In the genomic region with DNA sequence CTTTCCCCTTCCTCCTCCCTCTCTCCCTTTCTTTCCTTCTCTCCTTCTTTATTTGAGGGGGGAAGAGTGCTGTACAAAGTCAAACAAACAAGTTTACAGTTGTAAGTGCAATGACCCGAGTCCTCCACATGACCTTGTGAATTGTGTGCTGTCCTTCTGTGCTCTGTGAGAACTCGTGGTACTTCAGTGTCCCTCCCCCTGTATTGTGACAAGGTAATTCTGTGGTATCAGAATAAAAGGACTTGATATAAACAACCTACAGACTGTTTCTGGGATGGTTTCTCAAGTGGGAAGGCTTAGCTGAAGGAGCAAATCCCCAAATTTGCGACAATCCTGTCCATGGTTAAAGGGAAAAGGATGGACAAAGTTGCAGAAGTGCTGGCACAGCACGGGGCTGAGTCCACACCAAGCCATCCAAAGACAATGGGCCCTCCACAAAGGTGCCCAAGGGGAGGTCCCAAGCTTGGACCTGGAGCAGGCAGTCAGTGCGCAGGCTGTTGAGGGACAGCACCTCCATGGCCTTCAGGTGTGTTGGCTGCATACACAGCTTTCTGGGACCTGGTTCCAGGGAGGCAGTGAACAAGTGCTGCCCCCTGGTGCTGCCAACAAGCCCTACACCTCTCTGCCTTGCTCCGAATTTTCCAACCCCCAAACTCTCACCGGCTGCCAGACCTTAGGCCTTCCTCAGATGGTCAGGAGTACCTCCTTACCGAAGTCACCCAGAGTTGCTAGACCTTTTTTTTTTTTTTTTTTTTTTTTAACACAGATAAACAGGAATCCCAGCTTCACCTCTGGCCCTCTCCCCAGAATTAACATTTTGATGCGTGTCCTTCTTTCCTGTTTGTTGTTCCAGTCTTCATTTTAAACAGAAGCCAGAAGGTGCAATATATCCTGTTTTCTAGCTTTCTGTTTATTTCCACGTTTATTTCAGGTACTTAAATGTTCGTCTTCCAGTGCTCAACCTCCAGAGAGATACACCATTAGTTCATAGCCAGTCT, we compare ENCODE assay signal across 1 cellular context.
TF ChIP-seq lines count a peak whose summit lies in the region.

No MANE protein-coding gene starts in this region.

TF ChIP-seq in HepG2, 621 proteins besides CTCF, POLR2A, EP300 and RAD21 (continued from another document and continues in another):
- TF ChIP-seq SOX13 (IDR thresholded peaks at IDR 0.05): no peak
- peak in 1 of 2 experiments; percentile 80; a peak in 2 of 4 replicates for TF ChIP-seq SOX13 (CRISPR knock-in tag; conservative IDR thresholded peaks at IDR 0.05 in 1 of 2, IDR thresholded peaks at IDR 0.05 in 1 of 2)
- no peak for TF ChIP-seq ZNF749 (CRISPR knock-in tag; IDR thresholded peaks at IDR 0.05; ENCODE audit: borderline replicate concordance)
- TF ChIP-seq ZFY (CRISPR knock-in tag; IDR thresholded peaks at IDR 0.05): peak; percentile 52
- TF ChIP-seq ZNF253 (CRISPR knock-in tag; IDR thresholded peaks at IDR 0.05; ENCODE audit: borderline replicate concordance): no peak
- no peak for TF ChIP-seq ZNF510 (CRISPR knock-in tag; IDR thresholded peaks at IDR 0.05; ENCODE audit: low read depth)
- no peak for TF ChIP-seq IRX3 (CRISPR knock-in tag; IDR thresholded peaks at IDR 0.05; ENCODE audit: borderline replicate concordance, low read depth)
- no peak for TF ChIP-seq REXO4 (CRISPR knock-in tag; IDR thresholded peaks at IDR 0.05; ENCODE audit: borderline replicate concordance)
- TF ChIP-seq FOXC1 (CRISPR knock-in tag; IDR thresholded peaks at IDR 0.05; ENCODE audit: borderline replicate concordance): no peak
- no peak for TF ChIP-seq MED8 (CRISPR knock-in tag; IDR thresholded peaks at IDR 0.05; ENCODE audit: insufficient replicate concordance)
- 0 out of 2 replicates have a peak, but pooled peaks have one; percentile 53 for TF ChIP-seq ZSCAN31 (CRISPR knock-in tag; IDR thresholded peaks at IDR 0.05; ENCODE audit: low read depth)
- no peak for TF ChIP-seq PHF20 (CRISPR knock-in tag; IDR thresholded peaks at IDR 0.05)
- TF ChIP-seq TARDBP (CRISPR knock-in tag; IDR thresholded peaks at IDR 0.05): peak; percentile 64
- no peak for TF ChIP-seq ZNF607 (CRISPR knock-in tag; IDR thresholded peaks at IDR 0.05; ENCODE audit: borderline replicate concordance)
- TF ChIP-seq, protein P1, sequence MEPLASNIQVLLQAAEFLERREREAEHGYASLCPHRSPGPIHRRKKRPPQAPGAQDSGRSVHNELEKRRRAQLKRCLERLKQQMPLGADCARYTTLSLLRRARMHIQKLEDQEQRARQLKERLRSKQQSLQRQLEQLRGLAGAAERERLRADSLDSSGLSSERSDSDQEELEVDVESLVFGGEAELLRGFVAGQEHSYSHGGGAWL (CRISPR knock-in tag; IDR thresholded peaks at IDR 0.05): peak; percentile 45; the same call in 1 of the 2 replicates
- no peak for TF ChIP-seq SIX4 (CRISPR knock-in tag; IDR thresholded peaks at IDR 0.05)
- no peak for TF ChIP-seq GTF2F1 (IDR thresholded peaks at IDR 0.05; ENCODE audit: low read length)
- TF ChIP-seq ZNF160 (CRISPR knock-in tag; IDR thresholded peaks at IDR 0.05): no peak
- TF ChIP-seq ZNF329 (CRISPR knock-in tag; IDR thresholded peaks at IDR 0.05; ENCODE audit: low read depth): no peak
- TF ChIP-seq IRF1 (CRISPR knock-in tag; IDR thresholded peaks at IDR 0.05; ENCODE audit: low read depth): no peak
- TF ChIP-seq POLR2AphosphoS5 (IDR thresholded peaks at IDR 0.05; ENCODE audit: low read depth, low read length): no peak; the same call in 1 of the 2 replicates
- no peak for TF ChIP-seq ZMYM2 (CRISPR knock-in tag; IDR thresholded peaks at IDR 0.05)
- TF ChIP-seq DRAP1 (CRISPR knock-in tag; IDR thresholded peaks at IDR 0.05): 0 out of 2 replicates have a peak, but pooled peaks have one; percentile 11
- TF ChIP-seq JUND (CRISPR knock-in tag; IDR thresholded peaks at IDR 0.05): 0 out of 2 replicates have a peak, but pooled peaks have one; percentile 20
- TF ChIP-seq ZNF557 (CRISPR knock-in tag; IDR thresholded peaks at IDR 0.05): no peak
- TF ChIP-seq, protein P2, sequence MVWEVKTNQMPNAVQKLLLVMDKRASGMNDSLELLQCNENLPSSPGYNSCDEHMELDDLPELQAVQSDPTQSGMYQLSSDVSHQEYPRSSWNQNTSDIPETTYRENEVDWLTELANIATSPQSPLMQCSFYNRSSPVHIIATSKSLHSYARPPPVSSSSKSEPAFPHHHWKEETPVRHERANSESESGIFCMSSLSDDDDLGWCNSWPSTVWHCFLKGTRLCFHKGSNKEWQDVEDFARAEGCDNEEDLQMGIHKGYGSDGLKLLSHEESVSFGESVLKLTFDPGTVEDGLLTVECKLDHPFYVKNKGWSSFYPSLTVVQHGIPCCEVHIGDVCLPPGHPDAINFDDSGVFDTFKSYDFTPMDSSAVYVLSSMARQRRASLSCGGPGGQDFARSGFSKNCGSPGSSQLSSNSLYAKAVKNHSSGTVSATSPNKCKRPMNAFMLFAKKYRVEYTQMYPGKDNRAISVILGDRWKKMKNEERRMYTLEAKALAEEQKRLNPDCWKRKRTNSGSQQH (CRISPR knock-in tag; IDR thresholded peaks at IDR 0.05; ENCODE audit: low read depth): no peak
- TF ChIP-seq MAFG (CRISPR knock-in tag; IDR thresholded peaks at IDR 0.05): no peak
- TF ChIP-seq SPEN (CRISPR knock-in tag; IDR thresholded peaks at IDR 0.05; ENCODE audit: low read depth): no peak
- no peak for TF ChIP-seq IKZF1 (IDR thresholded peaks at IDR 0.05)
- TF ChIP-seq, protein P3, sequence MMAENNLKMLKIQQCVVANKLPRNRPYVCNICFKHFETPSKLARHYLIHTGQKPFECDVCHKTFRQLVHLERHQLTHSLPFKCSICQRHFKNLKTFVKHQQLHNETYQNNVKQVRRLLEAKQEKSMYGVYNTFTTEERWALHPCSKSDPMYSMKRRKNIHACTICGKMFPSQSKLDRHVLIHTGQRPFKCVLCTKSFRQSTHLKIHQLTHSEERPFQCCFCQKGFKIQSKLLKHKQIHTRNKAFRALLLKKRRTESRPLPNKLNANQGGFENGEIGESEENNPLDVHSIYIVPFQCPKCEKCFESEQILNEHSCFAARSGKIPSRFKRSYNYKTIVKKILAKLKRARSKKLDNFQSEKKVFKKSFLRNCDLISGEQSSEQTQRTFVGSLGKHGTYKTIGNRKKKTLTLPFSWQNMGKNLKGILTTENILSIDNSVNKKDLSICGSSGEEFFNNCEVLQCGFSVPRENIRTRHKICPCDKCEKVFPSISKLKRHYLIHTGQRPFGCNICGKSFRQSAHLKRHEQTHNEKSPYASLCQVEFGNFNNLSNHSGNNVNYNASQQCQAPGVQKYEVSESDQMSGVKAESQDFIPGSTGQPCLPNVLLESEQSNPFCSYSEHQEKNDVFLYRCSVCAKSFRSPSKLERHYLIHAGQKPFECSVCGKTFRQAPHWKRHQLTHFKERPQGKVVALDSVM (CRISPR knock-in tag; IDR thresholded peaks at IDR 0.05): no peak
- no peak; the same call in 1 of the 2 replicates for TF ChIP-seq KAT7 (CRISPR knock-in tag; IDR thresholded peaks at IDR 0.05; ENCODE audit: borderline replicate concordance)
- no peak for TF ChIP-seq ZNF234 (CRISPR knock-in tag; conservative IDR thresholded peaks at IDR 0.05)
- peak; percentile 22; the same call in 1 of the 2 replicates for TF ChIP-seq SP4 (CRISPR knock-in tag; IDR thresholded peaks at IDR 0.05)
- peak; percentile 34; the same call in 1 of the 2 replicates for TF ChIP-seq CREM (IDR thresholded peaks at IDR 0.05)
- TF ChIP-seq CREM (CRISPR knock-in tag; IDR thresholded peaks at IDR 0.05): no peak
- TF ChIP-seq ZNF232 (CRISPR knock-in tag; IDR thresholded peaks at IDR 0.05; ENCODE audit: borderline replicate concordance): no peak
- TF ChIP-seq, protein P4, sequence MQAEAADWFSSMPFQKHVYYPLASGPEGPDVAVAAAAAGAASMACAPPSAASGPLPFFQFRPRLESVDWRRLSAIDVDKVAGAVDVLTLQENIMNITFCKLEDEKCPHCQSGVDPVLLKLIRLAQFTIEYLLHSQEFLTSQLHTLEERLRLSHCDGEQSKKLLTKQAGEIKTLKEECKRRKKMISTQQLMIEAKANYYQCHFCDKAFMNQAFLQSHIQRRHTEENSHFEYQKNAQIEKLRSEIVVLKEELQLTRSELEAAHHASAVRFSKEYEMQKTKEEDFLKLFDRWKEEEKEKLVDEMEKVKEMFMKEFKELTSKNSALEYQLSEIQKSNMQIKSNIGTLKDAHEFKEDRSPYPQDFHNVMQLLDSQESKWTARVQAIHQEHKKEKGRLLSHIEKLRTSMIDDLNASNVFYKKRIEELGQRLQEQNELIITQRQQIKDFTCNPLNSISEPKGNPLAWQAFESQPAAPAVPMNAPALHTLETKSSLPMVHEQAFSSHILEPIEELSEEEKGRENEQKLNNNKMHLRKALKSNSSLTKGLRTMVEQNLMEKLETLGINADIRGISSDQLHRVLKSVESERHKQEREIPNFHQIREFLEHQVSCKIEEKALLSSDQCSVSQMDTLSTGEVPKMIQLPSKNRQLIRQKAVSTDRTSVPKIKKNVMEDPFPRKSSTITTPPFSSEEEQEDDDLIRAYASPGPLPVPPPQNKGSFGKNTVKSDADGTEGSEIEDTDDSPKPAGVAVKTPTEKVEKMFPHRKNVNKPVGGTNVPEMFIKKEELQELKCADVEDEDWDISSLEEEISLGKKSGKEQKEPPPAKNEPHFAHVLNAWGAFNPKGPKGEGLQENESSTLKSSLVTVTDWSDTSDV (CRISPR knock-in tag; IDR thresholded peaks at IDR 0.05): no peak
- TF ChIP-seq SOX5 (CRISPR knock-in tag; IDR thresholded peaks at IDR 0.05; ENCODE audit: borderline replicate concordance): peak; percentile 86
- TF ChIP-seq ZNF101 (CRISPR knock-in tag; IDR thresholded peaks at IDR 0.05; ENCODE audit: borderline replicate concordance, low read depth): no peak
- TF ChIP-seq, protein P5, sequence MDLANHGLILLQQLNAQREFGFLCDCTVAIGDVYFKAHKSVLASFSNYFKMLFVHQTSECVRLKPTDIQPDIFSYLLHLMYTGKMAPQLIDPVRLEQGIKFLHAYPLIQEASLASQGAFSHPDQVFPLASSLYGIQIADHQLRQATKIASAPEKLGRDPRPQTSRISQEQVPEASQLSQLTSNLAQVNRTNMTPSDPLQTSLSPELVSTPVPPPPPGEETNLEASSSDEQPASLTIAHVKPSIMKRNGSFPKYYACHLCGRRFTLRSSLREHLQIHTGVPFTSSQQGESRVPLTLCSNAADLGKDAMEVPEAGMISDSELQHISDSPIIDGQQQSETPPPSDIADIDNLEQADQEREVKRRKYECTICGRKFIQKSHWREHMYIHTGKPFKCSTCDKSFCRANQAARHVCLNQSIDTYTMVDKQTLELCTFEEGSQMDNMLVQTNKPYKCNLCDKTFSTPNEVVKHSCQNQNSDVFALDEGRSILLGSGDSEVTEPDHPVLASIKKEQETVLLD (CRISPR knock-in tag; IDR thresholded peaks at IDR 0.05; ENCODE audit: low read depth): no peak
- no peak for TF ChIP-seq ZKSCAN5 (CRISPR knock-in tag; IDR thresholded peaks at IDR 0.05)
- TF ChIP-seq, protein P6, sequence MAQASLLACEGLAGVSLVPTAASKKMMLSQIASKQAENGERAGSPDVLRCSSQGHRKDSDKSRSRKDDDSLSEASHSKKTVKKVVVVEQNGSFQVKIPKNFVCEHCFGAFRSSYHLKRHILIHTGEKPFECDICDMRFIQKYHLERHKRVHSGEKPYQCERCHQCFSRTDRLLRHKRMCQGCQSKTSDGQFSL (CRISPR knock-in tag; IDR thresholded peaks at IDR 0.05): 0 out of 2 replicates have a peak, but pooled peaks have one; percentile 23
- TF ChIP-seq, protein P7, sequence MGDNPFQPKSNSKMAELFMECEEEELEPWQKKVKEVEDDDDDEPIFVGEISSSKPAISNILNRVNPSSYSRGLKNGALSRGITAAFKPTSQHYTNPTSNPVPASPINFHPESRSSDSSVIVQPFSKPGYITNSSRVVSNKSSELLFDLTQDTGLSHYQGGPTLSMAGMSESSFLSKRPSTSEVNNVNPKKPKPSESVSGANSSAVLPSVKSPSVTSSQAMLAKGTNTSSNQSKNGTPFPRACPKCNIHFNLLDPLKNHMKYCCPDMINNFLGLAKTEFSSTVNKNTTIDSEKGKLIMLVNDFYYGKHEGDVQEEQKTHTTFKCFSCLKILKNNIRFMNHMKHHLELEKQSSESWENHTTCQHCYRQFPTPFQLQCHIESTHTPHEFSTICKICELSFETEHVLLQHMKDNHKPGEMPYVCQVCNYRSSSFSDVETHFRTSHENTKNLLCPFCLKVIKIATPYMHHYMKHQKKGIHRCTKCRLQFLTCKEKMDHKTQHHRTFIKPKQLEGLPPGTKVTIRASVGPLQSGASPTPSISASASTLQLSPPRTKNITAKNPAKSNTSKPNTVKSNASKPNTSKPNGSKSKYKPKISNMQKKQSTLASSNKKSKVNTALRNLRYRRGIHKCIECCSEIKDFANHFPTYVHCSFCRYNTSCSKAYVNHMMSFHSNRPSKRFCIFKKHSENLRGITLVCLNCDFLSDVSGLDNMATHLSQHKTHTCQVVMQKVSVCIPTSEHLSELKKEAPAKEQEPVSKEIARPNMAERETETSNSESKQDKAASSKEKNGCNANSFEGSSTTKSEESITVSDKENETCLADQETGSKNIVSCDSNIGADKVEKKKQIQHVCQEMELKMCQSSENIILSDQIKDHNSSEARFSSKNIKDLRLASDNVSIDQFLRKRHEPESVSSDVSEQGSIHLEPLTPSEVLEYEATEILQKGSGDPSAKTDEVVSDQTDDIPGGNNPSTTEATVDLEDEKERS (CRISPR knock-in tag; IDR thresholded peaks at IDR 0.05): no peak
- TF ChIP-seq ETV5 (CRISPR knock-in tag; IDR thresholded peaks at IDR 0.05; ENCODE audit: borderline replicate concordance): no peak; the same call in 1 of the 2 replicates
- peak; percentile 31 to 46; a peak in 2 of 4 replicates for TF ChIP-seq NR2F1 (CRISPR knock-in tag; IDR thresholded peaks at IDR 0.05)
- no peak for TF ChIP-seq GATAD1 (CRISPR knock-in tag; IDR thresholded peaks at IDR 0.05)
- no peak for TF ChIP-seq SYNCRIP (IDR thresholded peaks at IDR 0.05; ENCODE audit: insufficient read depth, low read depth, low read length)
- TF ChIP-seq ZNF335 (CRISPR knock-in tag; IDR thresholded peaks at IDR 0.05): no peak
- no peak for TF ChIP-seq PLSCR1 (CRISPR knock-in tag; IDR thresholded peaks at IDR 0.05; ENCODE audit: borderline replicate concordance)
